Comparison of ENCODE assay signal across 8 cellular contexts in the genomic region with DNA sequence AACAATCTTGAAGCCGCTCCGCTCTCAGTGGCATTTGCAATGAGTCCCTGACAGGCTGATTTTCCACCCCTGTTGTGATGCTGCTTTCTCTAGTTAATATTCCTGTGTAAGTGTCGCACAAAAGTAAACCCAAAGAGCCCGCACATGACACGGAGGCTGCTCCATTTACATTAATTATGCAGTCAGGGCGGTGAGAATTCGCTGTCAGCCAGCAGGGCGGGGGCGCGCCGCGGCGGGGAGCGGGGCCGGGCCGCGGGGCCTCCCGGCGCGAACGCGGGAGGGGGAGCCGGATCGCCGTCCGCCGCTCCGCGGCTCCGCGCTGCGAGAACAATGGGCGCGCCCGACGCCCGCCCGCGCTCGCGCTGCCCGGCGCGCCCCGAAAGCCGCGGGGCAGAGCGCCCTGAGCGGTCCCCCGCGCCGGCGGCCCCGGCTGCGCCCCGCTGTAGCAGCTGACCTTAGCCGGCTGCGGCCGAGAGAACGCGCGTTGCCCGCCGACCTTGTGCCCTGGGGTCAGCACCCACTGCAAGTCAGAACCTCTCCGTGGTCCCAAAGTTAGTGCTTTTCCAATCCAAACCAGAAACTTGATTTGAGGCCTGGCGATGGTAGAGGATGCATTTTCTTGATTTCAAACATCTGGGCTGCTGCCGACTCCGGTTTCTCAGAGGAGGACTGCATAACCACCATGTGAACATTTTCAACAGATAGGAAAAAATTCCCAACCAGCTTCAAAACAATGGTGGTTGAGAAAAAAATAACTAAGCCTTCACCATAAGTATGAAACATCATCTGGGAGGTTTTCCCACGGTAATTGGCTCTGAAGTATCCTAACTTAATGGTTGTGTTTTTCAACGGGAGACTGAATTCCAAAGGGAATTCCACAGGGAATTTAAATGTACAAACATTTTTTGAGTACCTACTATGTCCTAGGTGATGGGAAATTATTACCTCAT.
A peak's percentile ranks its signal among the peaks of the same experiment; 100 is the strongest.
DNase-seq lines count a peak whose midpoint lies in the region; ATAC-seq and TF ChIP-seq lines count a peak whose summit lies in the region.

No MANE protein-coding gene starts in this region.

- H3K27me3 ChIP-seq in GM06990 (replicated peaks; ENCODE audit: control insufficient read depth, insufficient read depth, low read length) = no peaks in the 10 kb centered on the region

- peak overlapping the region; percentile 88 to 94 (median 90) for H3K4me3 Mint-ChIP-seq in brain

- H3K36me3 ChIP-seq in GM06990 (ENCODE audit: control insufficient read depth, insufficient read depth, low read length) = no peaks in the 10 kb centered on the region

- H3K4me1 Mint-ChIP-seq in brain = peaks cover 95% of the 10 kb centered on the region

- peak overlapping the region; percentile 57 for H3K4me3 ChIP-seq in GM06990 (replicated peaks; ENCODE audit: low read depth, low read length)
- peak overlapping the region; percentile 43 for H3K4me3 ChIP-seq in iPS-11a (ENCODE audit: low read depth, low read length)
- H3K4me3 ChIP-seq in retinal pigment epithelial cell (ENCODE audit: low read length) = peak overlapping the region; percentile 53

- H3K27ac Mint-ChIP-seq in brain = peak overlapping the region; percentile 60 to 98 (median 80)

- TF ChIP-seq CTCF in GM06990 (IDR thresholded peaks at IDR 0.05; ENCODE audit: insufficient read depth, low read length, poor library complexity, severe bottlenecking) (no peak), brain (conservative IDR thresholded peaks at IDR 0.05) (no peak), retinal pigment epithelial cell (conservative IDR thresholded peaks at IDR 0.05; ENCODE audit: low read depth, low read length) (no peak)

- peaks cover 3% of the 10 kb centered on the region for H3K27me3 Mint-ChIP-seq in brain

- ATAC-seq in HG03442 (IDR thresholded peaks at IDR 0.05; ENCODE audit: unreplicated experiment) (peak; percentile 39), GM19452 (IDR thresholded peaks at IDR 0.05; ENCODE audit: unreplicated experiment) (no peak)

- no peaks in the 10 kb centered on the region for H3K36me3 Mint-ChIP-seq in brain

- H3K9me3 Mint-ChIP-seq in brain = no peaks in the 10 kb centered on the region

- DNase-seq in GM06990 (ENCODE audit: extremely low read depth, insufficient read length) (peak; percentile 54), T-helper 9 cell (peak; percentile 13), retinal pigment epithelial cell (ENCODE audit: low read depth) (peak; percentile 73), COLO829 (ENCODE audit: low spot score) (no peak)
